In genomic region chr12:110896559-110896958, GRCh38 we compare ENCODE assay signal across 18 cellular contexts. TPM values are rescaled to one million over a fixed set of nuclear protein-coding genes. Genes with fewer than 3 reads are reported as not detected.
DNase-seq lines count a peak whose midpoint lies in the region; ATAC-seq, FAIRE-seq and TF ChIP-seq lines count a peak whose summit lies in the region.
"Had no signal": no experiment of that assay in that cellular context is flagged by ENCODE, and none has a peak within 500 bp of the region (broad histone marks: within the 10 kb centered on the region; RNA-seq: fewer than 3 reads in every experiment).

No MANE protein-coding gene starts in this region.

- no peak overlapping the region for H3K4me3 Mint-ChIP-seq in activated naive CD4-positive, alpha-beta T cell treated with anti-CD3 and anti-CD28 coated beads, Interleukin-2, amount 50 U/mL, for 24 hours
- H3K4me3 Mint-ChIP-seq in activated naive CD8-positive, alpha-beta T cell treated with anti-CD3 and anti-CD28 coated beads, Interleukin-2, amount 50 U/mL, for 24 hours = no peak overlapping the region

- ATAC-seq in foreskin keratinocyte = peak; percentile 92
- ATAC-seq in activated naive CD8-positive, alpha-beta T cell treated with anti-CD3 and anti-CD28 coated beads, Interleukin-2, amount 50 U/mL, for 24 hours = no peak

- BruUV-seq in PC-9 (replicated peaks; lab: Mats Ljungman, UMichigan) = no TSS peak

- H3K4me1 ChIP-seq in PC-9 (replicated peaks; ENCODE audit: insufficient read depth) (peaks cover 21% of the 10 kb centered on the region), foreskin keratinocyte (peaks cover 4% of the 10 kb centered on the region), small intestine (ENCODE audit: control insufficient read depth in 2 of 2, insufficient read depth in 1 of 2, low read depth in 1 of 2, low read length in 1 of 2) (no peaks in the 10 kb centered on the region)
- H3K4me1 ChIP-seq: HAP-1, SJCRH30 had no signal

- H3K27ac Mint-ChIP-seq in activated naive CD4-positive, alpha-beta T cell treated with anti-CD3 and anti-CD28 coated beads, Interleukin-2, amount 50 U/mL, for 24 hours = peak overlapping the region; percentile 23
- H3K27ac Mint-ChIP-seq in activated naive CD8-positive, alpha-beta T cell treated with anti-CD3 and anti-CD28 coated beads, Interleukin-2, amount 50 U/mL, for 24 hours = no peak overlapping the region

- POLR2A ChIA-PET in PC-9 (lab: Charles Lee; ENCODE audit: unreplicated experiment) = interaction anchor here (0.5 kb wide), 1 partner anchor 612 kb away, joined by 3 read pairs; no protein-coding TSS in a partner anchor

- no peaks in the 10 kb centered on the region for H3K9me3 Mint-ChIP-seq in activated naive CD4-positive, alpha-beta T cell treated with anti-CD3 and anti-CD28 coated beads, Interleukin-2, amount 50 U/mL, for 24 hours
- H3K9me3 Mint-ChIP-seq in activated naive CD8-positive, alpha-beta T cell treated with anti-CD3 and anti-CD28 coated beads, Interleukin-2, amount 50 U/mL, for 24 hours = no peaks in the 10 kb centered on the region

- H2AFZ ChIP-seq in PC-9 = no peak overlapping the region

- H3K79me2 ChIP-seq in PC-9 (ENCODE audit: low read depth) = no peaks in the 10 kb centered on the region

- no peak for DNase-seq in activated naive CD4-positive, alpha-beta T cell treated with anti-CD3 and anti-CD28 coated beads, Interleukin-2, amount 50 U/mL, for 16 hours
- DNase-seq in PC-9 (peak; percentile 78 to 87), foreskin keratinocyte (peak; percentile 89 to 97), small intestine (peak; percentile 34)
- DNase-seq in stimulated activated CD4-positive, alpha-beta T cell treated with anti-CD3 and anti-CD28 coated beads, Interleukin-4, amount 100 ng/mL, for 1 hour = no peak
- no peak for DNase-seq in activated naive CD8-positive, alpha-beta T cell treated with anti-CD3 and anti-CD28 coated beads, Interleukin-2, amount 50 U/mL, for 24 hours
- DNase-seq in activated T-cell treated with anti-CD3 and anti-CD28 coated beads, Interleukin-2, amount 50 U/mL, for 48 hours = no peak
- DNase-seq: MG63, NCI-H1092 treated with DMSO at 0.1 percent for 48 hours, NCI-H187, NCI-H446, NCI-H748 treated with DMSO at 0.1 percent for 48 hours, SJCRH30 had no signal

- no peaks in the 10 kb centered on the region for H3K9me2 ChIP-seq in PC-9 (ENCODE audit: insufficient read depth)

- FAIRE-seq in small intestine (lab: Jason Lieb, UNC) = no peak
- FAIRE-seq: A204.1 had no signal

- CTCF ChIA-PET in PC-9 (lab: Charles Lee) = no interaction called here

- WGBS in small intestine, 3 donors = 4 to 56% (median 35%) methylated on average over 3 of the region's 3 CpGs

- intact Hi-C loops in PC-9 (cut with micrococcal nuclease; ENCODE audit: unreplicated experiment) = loop anchor here (1.0 kb wide), 1 partner anchor 38 kb away; no protein-coding TSS in a partner anchor

- TF ChIP-seq CTCF in PC-9 (conservative IDR thresholded peaks at IDR 0.05) (no peak), foreskin keratinocyte (conservative IDR thresholded peaks at IDR 0.05) (no peak)

- H3K27me3 Mint-ChIP-seq in activated naive CD4-positive, alpha-beta T cell treated with anti-CD3 and anti-CD28 coated beads, Interleukin-2, amount 50 U/mL, for 24 hours = peaks cover 2% of the 10 kb centered on the region
- peaks cover 6% of the 10 kb centered on the region for H3K27me3 Mint-ChIP-seq in activated naive CD8-positive, alpha-beta T cell treated with anti-CD3 and anti-CD28 coated beads, Interleukin-2, amount 50 U/mL, for 24 hours

- peaks cover 6% of the 10 kb centered on the region for H3K4me1 Mint-ChIP-seq in activated naive CD4-positive, alpha-beta T cell treated with anti-CD3 and anti-CD28 coated beads, Interleukin-2, amount 50 U/mL, for 24 hours
- H3K4me1 Mint-ChIP-seq in activated naive CD8-positive, alpha-beta T cell treated with anti-CD3 and anti-CD28 coated beads, Interleukin-2, amount 50 U/mL, for 24 hours = peaks cover 9% of the 10 kb centered on the region

- no peaks in the 10 kb centered on the region for H3K36me3 Mint-ChIP-seq in activated naive CD4-positive, alpha-beta T cell treated with anti-CD3 and anti-CD28 coated beads, Interleukin-2, amount 50 U/mL, for 24 hours
- H3K36me3 Mint-ChIP-seq in activated naive CD8-positive, alpha-beta T cell treated with anti-CD3 and anti-CD28 coated beads, Interleukin-2, amount 50 U/mL, for 24 hours (ENCODE audit: low read depth) = no peaks in the 10 kb centered on the region

- H4K20me1 ChIP-seq in PC-9 (ENCODE audit: insufficient read depth) = no peaks in the 10 kb centered on the region

- peak overlapping the region; percentile 64 for H3K4me2 ChIP-seq in PC-9

- H3K9me3 ChIP-seq in PC-9 (ENCODE audit: insufficient read depth, low read depth) (no peaks in the 10 kb centered on the region), small intestine (ENCODE audit: control insufficient read depth, low read depth) (no peaks in the 10 kb centered on the region)
- H3K9me3 ChIP-seq: HAP-1, MG63 had no signal

- H3K36me3 ChIP-seq in PC-9 (ENCODE audit: low read depth) (no peaks in the 10 kb centered on the region), small intestine (ENCODE audit: control insufficient read depth in 2 of 2, insufficient read depth in 2 of 2, low read length in 2 of 2) (no peaks in the 10 kb centered on the region)
- H3K36me3 ChIP-seq: HAP-1, MG63, SJCRH30 had no signal

- peaks cover 25% of the 10 kb centered on the region for H3F3A ChIP-seq in PC-9 (ENCODE audit: insufficient read depth, low read depth)

- H3K27ac ChIP-seq in PC-9 (peak overlapping the region; percentile 84), foreskin keratinocyte (peak overlapping the region; percentile 75), small intestine (ENCODE audit: low read depth in 1 of 2, low read length in 1 of 2) (no peak overlapping the region)
- H3K27ac ChIP-seq: C4-2B, SJCRH30 had no signal

- peaks cover 3% of the 10 kb centered on the region; the same call in 1 of the 2 replicates for H3K27me3 ChIP-seq in PC-9 (ENCODE audit: insufficient read depth, low read depth)
- H3K27me3 ChIP-seq in foreskin keratinocyte = no peaks in the 10 kb centered on the region
- no peaks in the 10 kb centered on the region for H3K27me3 ChIP-seq in small intestine (ENCODE audit: control insufficient read depth in 2 of 2, insufficient read depth in 2 of 2, low read length in 2 of 2)
- H3K27me3 ChIP-seq: MG63 had no signal

- H3K4me3 ChIP-seq in PC-9 (no peak overlapping the region), small intestine (ENCODE audit: low read depth in 1 of 2, low read length in 2 of 2) (no peak overlapping the region)
- H3K4me3 ChIP-seq: HAP-1, MG63, SJCRH30 had no signal

RNA-seq across cellular contexts. Expression of gene MYL2, which starts 23.8 kb away (rescaled TPM):
- total RNA-seq in PC-9 (2021) (not detected in 2 replicates), foreskin keratinocyte (not detected in 2 replicates)
- polyA plus RNA-seq in foreskin keratinocyte (0.17 and 0.30 TPM in 2 replicates), small intestine (100 to 1,000 TPM in 1 of 3 donors, 10 to 100 TPM in 1, under 1 TPM in 1; 0.55 to 143 (median 43.2) TPM)
- total RNA-seq: RPMI7951 had no signal

RNA-seq across cellular contexts. Expression of gene CCDC63, which starts 49.8 kb away (rescaled TPM):
- not detected in 2 replicates for total RNA-seq in PC-9 (2021)
- total RNA-seq in foreskin keratinocyte = 0.04 TPM in 1 of 2 replicates, not detected in the other
- 0.02 TPM in 1 of 2 replicates, not detected in the other for polyA plus RNA-seq in foreskin keratinocyte
- not detected for polyA plus RNA-seq in small intestine
- total RNA-seq: RPMI7951, SJCRH30 had no signal

Comparison
In these comparisons a context has a peak if more than half of its experiments do, and no peak if none do; other contexts are left out.
1. DNase-seq: peak in PC-9 (2 of 2), foreskin keratinocyte (2 of 2) and small intestine (single experiment); none in activated naive CD4-positive, alpha-beta T cell treated with anti-CD3 and anti-CD28 coated beads, Interleukin-2, amount 50 U/mL, for 16 hours (single experiment), stimulated activated CD4-positive, alpha-beta T cell treated with anti-CD3 and anti-CD28 coated beads, Interleukin-4, amount 100 ng/mL, for 1 hour (single experiment), activated naive CD8-positive, alpha-beta T cell treated with anti-CD3 and anti-CD28 coated beads, Interleukin-2, amount 50 U/mL, for 24 hours (single experiment) and activated T-cell treated with anti-CD3 and anti-CD28 coated beads, Interleukin-2, amount 50 U/mL, for 48 hours (0 of 2).
2. H3K27ac ChIP-seq: peak in PC-9 (single experiment) and foreskin keratinocyte (single experiment); none in small intestine (0 of 2).